Comparison of ENCODE assay signal across 17 cellular contexts in the genomic region with DNA sequence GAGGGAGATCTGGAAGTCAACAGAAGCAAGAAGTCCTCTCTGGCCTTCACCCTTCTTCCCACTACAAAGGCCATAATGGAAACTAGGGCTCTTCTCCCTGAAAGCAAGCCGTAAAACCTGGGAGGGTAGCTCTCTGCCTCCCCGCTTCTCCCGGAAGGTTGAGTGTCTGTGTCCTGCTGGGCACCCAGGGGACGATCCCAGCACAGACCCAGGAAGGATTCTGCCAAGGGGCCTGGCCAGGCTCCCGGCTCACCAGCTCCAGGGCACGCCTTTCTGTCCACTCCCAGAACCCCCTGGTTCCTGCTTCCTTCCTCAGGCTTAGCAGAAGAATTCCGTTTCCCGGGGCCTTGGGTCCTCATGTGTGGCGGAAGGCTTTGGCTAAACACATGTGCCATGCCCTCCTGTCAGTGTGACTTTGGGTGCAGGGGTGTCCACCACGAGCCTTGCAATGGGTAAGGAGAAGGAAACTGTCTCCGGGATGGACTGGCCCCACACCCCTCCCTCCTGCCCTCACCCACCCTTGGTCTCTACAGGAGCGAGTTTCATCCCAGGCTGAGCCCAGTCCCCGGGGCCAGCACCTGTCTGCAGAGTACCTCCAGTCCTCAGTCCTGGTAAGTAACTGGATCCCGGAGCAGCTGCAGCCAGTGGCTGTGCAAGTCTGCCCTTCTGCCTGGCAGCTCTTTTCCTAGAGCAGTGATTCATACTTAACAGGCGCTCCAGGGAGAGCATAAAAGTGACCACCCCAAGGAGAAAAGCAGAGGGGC.
"Had no signal": no experiment of that assay in that cellular context is flagged by ENCODE, and none has a peak within 500 bp of the region (broad histone marks: within the 10 kb centered on the region; RNA-seq: fewer than 3 reads in every experiment).

No MANE protein-coding gene starts in this region.

- H3K27ac ChIP-seq: coronary artery, foreskin keratinocyte, ovary, transverse colon, vagina had no signal

- H3K4me3 ChIP-seq: coronary artery, ovary, transverse colon, vagina had no signal

- DNase-seq: activated B cell treated with CpG ODN at 0.5 μM for 24 hours; activated CD4-positive, alpha-beta T cell treated with anti-CD3 and anti-CD28 coated beads, Interleukin-2, amount 10 ng/mL, durations not matched to agents 24 days and 14 days; activated CD8-positive, alpha-beta memory T cell treated with anti-CD3 and anti-CD28 coated beads, Interleukin-2, amount 50 U/mL, for 48 hours; activated CD8-positive, alpha-beta T cell treated with anti-CD3 and anti-CD28 coated beads, Interleukin-2, amount 10 ng/mL, durations not matched to agents 7 days and 5 days; activated gamma-delta T cell; activated T-cell treated with anti-CD3 and anti-CD28 coated beads, Interleukin-2, amount 50 U/mL, for 72 hours; central memory CD4-positive, alpha-beta T cell; effector CD8-positive, alpha-beta T cell; foreskin keratinocyte; ovary; stimulated activated CD4-positive, alpha-beta T cell treated with anti-CD3 and anti-CD28 coated beads, Interleukin-2, amount 100 ng/mL, for 48 hours; substantia nigra; transverse colon had no signal

- H3K27me3 ChIP-seq: ovary, transverse colon, vagina had no signal

- H3K4me1 ChIP-seq: foreskin keratinocyte had no signal

- ATAC-seq: activated CD8-positive, alpha-beta T cell treated with anti-CD3 and anti-CD28 coated beads, Interleukin-2, amount 10 ng/mL, durations not matched to agents 7 days and 5 days; activated naive CD4-positive, alpha-beta T cell treated with anti-CD3 and anti-CD28 coated beads, Interleukin-2, amount 50 U/mL, for 72 hours; activated T-cell treated with anti-CD3 and anti-CD28 coated beads, Interleukin-2, amount 50 U/mL, for 72 hours; foreskin keratinocyte; stimulated activated memory B cell treated with anti-CD40 and anti-IgM and Interleukin-4, amounts not matched to agents 10 μg/mL and 1 μg/mL and 100 μg/mL, for 72 hours had no signal

- H3K9me3 ChIP-seq: ovary, transverse colon, vagina had no signal

- H3K36me3 ChIP-seq: ovary, transverse colon, vagina had no signal
